1 cellular context compared by ENCODE assay signal in genomic region chr2:47407976-47408375, GRCh38.
TF ChIP-seq lines count a peak whose summit lies in the region.

No MANE protein-coding gene starts in this region.

TF ChIP-seq in K562, 482 proteins besides CTCF, POLR2A, EP300 and RAD21:
- peak; percentile 93 for TF ChIP-seq ZNF431 (CRISPR knock-in tag; IDR thresholded peaks at IDR 0.05)
